Comparison of ENCODE assay signal across 22 cellular contexts in the genomic region with DNA sequence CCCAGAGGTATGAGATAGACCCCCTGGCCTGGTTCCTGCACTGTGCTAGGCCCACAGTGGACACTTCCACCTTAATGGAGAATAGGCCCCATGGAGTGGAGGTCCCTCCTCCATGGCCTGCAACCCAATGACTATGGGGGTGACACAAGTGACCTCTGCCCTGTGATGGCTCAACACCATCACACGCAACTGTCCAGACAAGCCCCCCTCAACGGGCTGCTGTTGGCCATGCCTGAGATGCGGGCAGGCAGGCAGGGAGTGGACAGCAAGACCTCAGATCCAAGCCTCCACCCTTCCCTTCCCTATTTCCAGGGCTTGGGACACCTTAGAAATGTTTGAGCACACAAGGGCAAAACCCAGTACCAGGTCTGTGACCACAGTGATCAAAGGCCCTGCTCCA. TPM values are rescaled to one million over a fixed set of nuclear protein-coding genes. Genes with fewer than 3 reads are reported as not detected.
"Had no signal": no experiment of that assay in that cellular context is flagged by ENCODE, and none has a peak within 500 bp of the region (broad histone marks: within the 10 kb centered on the region; RNA-seq: fewer than 3 reads in every experiment).

No MANE protein-coding gene starts in this region.

- H3K36me3 ChIP-seq: ovary, spleen, tibial nerve had no signal

- DNase-seq: central memory CD4-positive, alpha-beta T cell; dorsolateral prefrontal cortex; effector CD4-positive, alpha-beta T cell; left ventricle myocardium superior; mesenchymal stem cell; mucosa of descending colon; naive B cell; ovary; posterior cingulate gyrus; psoas muscle; right cardiac atrium; stimulated activated CD4-positive, alpha-beta T cell treated with anti-CD3 and anti-CD28 coated beads, Interleukin-4, amount 100 ng/mL, for 4 hours; stimulated activated naive B cell treated with anti-CD40 and anti-IgM and Interleukin-4, amounts not matched to agents 10 μg/mL and 1 μg/mL and 100 μg/mL, for 72 hours; stimulated activated naive CD8-positive, alpha-beta T cell treated with anti-CD3 and anti-CD28 coated beads, Interleukin-15, amount 100 ng/mL, for 72 hours had no signal

- ATAC-seq: left ventricle myocardium superior; mucosa of descending colon; natural killer cell treated with Interleukin-12 subunit alpha and Interleukin-12 subunit beta and Interleukin-15 and Interleukin-18, amount 100 ng/mL, for 72 hours; stimulated activated naive B cell treated with anti-CD40 and anti-IgM and Interleukin-4, amounts not matched to agents 10 μg/mL and 1 μg/mL and 100 μg/mL, for 72 hours; stimulated activated naive CD8-positive, alpha-beta T cell treated with anti-CD3 and anti-CD28 coated beads, Interleukin-15, amount 100 ng/mL, for 72 hours had no signal

- H3K27ac ChIP-seq: ovary, skin epidermis, spleen had no signal

- H3K27me3 ChIP-seq: dorsolateral prefrontal cortex, ovary, tibial nerve had no signal

- H3K9me3 ChIP-seq: mucosa of descending colon, ovary, psoas muscle, spleen, tibial nerve had no signal

- H3K4me3 ChIP-seq: dorsolateral prefrontal cortex, mucosa of descending colon, ovary, psoas muscle, skin epidermis, spleen, tibial nerve had no signal

- FAIRE-seq: colon, frontal cortex, keratinocyte had no signal

RNA-seq across cellular contexts. Expression of a gene that starts 36.7 kb away (rescaled TPM):
- total RNA-seq: left ventricle myocardium superior; lung microvascular endothelial cell; natural killer cell treated with Interleukin-12 subunit alpha and Interleukin-12 subunit beta and Interleukin-15 and Interleukin-18, amount 100 ng/mL, for 72 hours; psoas muscle had no signal
